In genomic region chr11:97247601-97248000, GRCh38 we compare ENCODE assay signal across 29 cellular contexts.
"Had no signal": no experiment of that assay in that cellular context is flagged by ENCODE, and none has a peak within 500 bp of the region (broad histone marks: within the 10 kb centered on the region; RNA-seq: fewer than 3 reads in every experiment).

No MANE protein-coding gene starts in this region.

- H3K4me3 ChIP-seq: stomach, suprapubic skin, testis, thoracic aorta, thyroid gland, tibial artery, tibial nerve, transverse colon, upper lobe of left lung, upper lobe of right lung, uterus, vagina had no signal

- H3K36me3 Mint-ChIP-seq: stimulated activated effector memory CD8-positive, alpha-beta T cell treated with anti-CD3 and anti-CD28 coated beads, Interleukin-12 subunit alpha, Interleukin-12 subunit beta, amount 100 ng/mL, for 72 hours; stimulated activated memory B cell treated with anti-CD40 and anti-IgM and Interleukin-4, amounts not matched to agents 10 μg/mL and 1 μg/mL and 100 μg/mL, for 72 hours; stimulated activated naive B cell treated with anti-CD40 and anti-IgM and Interleukin-4, amounts not matched to agents 10 μg/mL and 1 μg/mL and 100 μg/mL, for 72 hours; type B pancreatic cell had no signal

- H3K27me3 Mint-ChIP-seq: stimulated activated memory B cell treated with anti-CD40 and anti-IgM and Interleukin-4, amounts not matched to agents 10 μg/mL and 1 μg/mL and 100 μg/mL, for 72 hours; stimulated activated naive B cell treated with anti-CD40 and anti-IgM and Interleukin-4, amounts not matched to agents 10 μg/mL and 1 μg/mL and 100 μg/mL, for 72 hours; stimulated activated naive CD8-positive, alpha-beta T cell treated with anti-CD3 and anti-CD28 coated beads, Interleukin-15, amount 100 ng/mL, for 72 hours; stimulated activated naive CD8-positive, alpha-beta T cell treated with anti-CD3 and anti-CD28 coated beads, Interleukin-15, Interleukin-2, amounts not matched to agents 100 ng/mL and 50 ng/mL, for 24 hours; type B pancreatic cell had no signal

- H3K4me1 ChIP-seq: stomach, suprapubic skin, testis, thyroid gland, tibial artery, tibial nerve, transverse colon, upper lobe of left lung, upper lobe of right lung, uterus, vagina had no signal

- H3K4me3 Mint-ChIP-seq: stimulated activated effector memory CD8-positive, alpha-beta T cell treated with anti-CD3 and anti-CD28 coated beads, Interleukin-12 subunit alpha, Interleukin-12 subunit beta, amount 100 ng/mL, for 72 hours; stimulated activated memory B cell treated with anti-CD40 and anti-IgM and Interleukin-4, amounts not matched to agents 10 μg/mL and 1 μg/mL and 100 μg/mL, for 72 hours; stimulated activated naive B cell treated with anti-CD40 and anti-IgM and Interleukin-4, amounts not matched to agents 10 μg/mL and 1 μg/mL and 100 μg/mL, for 72 hours; stimulated activated naive CD8-positive, alpha-beta T cell treated with anti-CD3 and anti-CD28 coated beads, Interleukin-15, amount 100 ng/mL, for 72 hours; stimulated activated naive CD8-positive, alpha-beta T cell treated with anti-CD3 and anti-CD28 coated beads, Interleukin-15, Interleukin-2, amounts not matched to agents 100 ng/mL and 50 ng/mL, for 24 hours; type B pancreatic cell had no signal

- H3K27ac Mint-ChIP-seq: stimulated activated effector memory CD8-positive, alpha-beta T cell treated with anti-CD3 and anti-CD28 coated beads, Interleukin-12 subunit alpha, Interleukin-12 subunit beta, amount 100 ng/mL, for 72 hours; stimulated activated memory B cell treated with anti-CD40 and anti-IgM and Interleukin-4, amounts not matched to agents 10 μg/mL and 1 μg/mL and 100 μg/mL, for 72 hours; stimulated activated naive B cell treated with anti-CD40 and anti-IgM and Interleukin-4, amounts not matched to agents 10 μg/mL and 1 μg/mL and 100 μg/mL, for 72 hours; stimulated activated naive CD8-positive, alpha-beta T cell treated with anti-CD3 and anti-CD28 coated beads, Interleukin-15, Interleukin-2, amounts not matched to agents 100 ng/mL and 50 ng/mL, for 24 hours; type B pancreatic cell had no signal

- H3K4me1 Mint-ChIP-seq: stimulated activated effector memory CD8-positive, alpha-beta T cell treated with anti-CD3 and anti-CD28 coated beads, Interleukin-12 subunit alpha, Interleukin-12 subunit beta, amount 100 ng/mL, for 72 hours; stimulated activated memory B cell treated with anti-CD40 and anti-IgM and Interleukin-4, amounts not matched to agents 10 μg/mL and 1 μg/mL and 100 μg/mL, for 72 hours; stimulated activated naive B cell treated with anti-CD40 and anti-IgM and Interleukin-4, amounts not matched to agents 10 μg/mL and 1 μg/mL and 100 μg/mL, for 72 hours; stimulated activated naive CD8-positive, alpha-beta T cell treated with anti-CD3 and anti-CD28 coated beads, Interleukin-15, amount 100 ng/mL, for 72 hours had no signal

- DNase-seq: stimulated activated CD4-positive, alpha-beta T cell treated with anti-CD3 and anti-CD28 coated beads, Interleukin-2, amount 100 ng/mL, for 48 hours; stimulated activated CD4-positive, alpha-beta T cell treated with anti-CD3 and anti-CD28 coated beads, Interleukin-4, amount 100 ng/mL, for 1 hour; stimulated activated CD4-positive, alpha-beta T cell treated with anti-CD3 and anti-CD28 coated beads, Interleukin-4, amount 100 ng/mL, for 24 hours; stimulated activated CD4-positive, alpha-beta T cell treated with anti-CD3 and anti-CD28 coated beads, Interleukin-4, amount 100 ng/mL, for 4 hours; stimulated activated CD8-positive, alpha-beta memory T cell treated with anti-CD3 and anti-CD28 coated beads, Interleukin-4, amount 100 ng/mL, for 48 hours; stimulated activated naive B cell treated with anti-CD40 and anti-IgM and Interleukin-4, amounts not matched to agents 10 μg/mL and 1 μg/mL and 100 μg/mL, for 72 hours; stimulated activated naive CD4-positive, alpha-beta T cell; stimulated activated naive CD4-positive, alpha-beta T cell treated with Interleukin-2 at 50 U/mL for 16 hours; stimulated activated naive CD8-positive, alpha-beta T cell treated with anti-CD3 and anti-CD28 coated beads, Interleukin-15, amount 100 ng/mL, for 72 hours; stimulated activated naive CD8-positive, alpha-beta T cell treated with anti-CD3 and anti-CD28 coated beads, Interleukin-15, Interleukin-2, amounts not matched to agents 100 U/mL and 50 U/mL, for 24 hours; stomach; substantia nigra; testis; thyroid gland; tibial artery; transverse colon; trophoblast cell; upper lobe of left lung; upper lobe of right lung; uterus had no signal

- ATAC-seq: stimulated activated naive CD8-positive, alpha-beta T cell treated with anti-CD3 and anti-CD28 coated beads, Interleukin-15, amount 100 ng/mL, for 72 hours; stimulated activated naive CD8-positive, alpha-beta T cell treated with anti-CD3 and anti-CD28 coated beads, Interleukin-15, Interleukin-2, amounts not matched to agents 100 U/mL and 50 U/mL, for 24 hours had no signal

- FAIRE-seq: urothelium cell line had no signal

- H3K27me3 ChIP-seq: stomach, suprapubic skin, testis, thyroid gland, tibial artery, tibial nerve, transverse colon, upper lobe of left lung, upper lobe of right lung, uterus, vagina had no signal

- H3K27ac ChIP-seq: stomach, suprapubic skin, testis, thoracic aorta, thyroid gland, tibial artery, tibial nerve, transverse colon, upper lobe of left lung, upper lobe of right lung, uterus, vagina had no signal

- H3K9me3 ChIP-seq: testis, thoracic aorta, thyroid gland, tibial artery, upper lobe of right lung, uterus, vagina had no signal

- H3K36me3 ChIP-seq: stomach, suprapubic skin, thoracic aorta, thyroid gland, tibial artery, tibial nerve, transverse colon, upper lobe of left lung, upper lobe of right lung, uterus, vagina had no signal
